ENCODE assay signal across 26 cellular contexts in genomic region chr4:122195718-122196117, GRCh38. TPM values are rescaled to one million over a fixed set of nuclear protein-coding genes. Genes with fewer than 3 reads are reported as not detected.
DNase-seq lines count a peak whose midpoint lies in the region; ATAC-seq and TF ChIP-seq lines count a peak whose summit lies in the region.
"Had no signal": no experiment of that assay in that cellular context is flagged by ENCODE, and none has a peak within 500 bp of the region (broad histone marks: within the 10 kb centered on the region; RNA-seq: fewer than 3 reads in every experiment).

No MANE protein-coding gene starts in this region.

- H3K4me3 Mint-ChIP-seq in activated naive CD4-positive, alpha-beta T cell treated with anti-CD3 and anti-CD28 coated beads for 36 hours = no peak overlapping the region
- no peak overlapping the region for H3K4me3 Mint-ChIP-seq in activated T-helper 17 cell treated with anti-CD3 and anti-CD28 coated beads, Interleukin-2, amount 50 U/mL, for 72 hours
- H3K4me3 Mint-ChIP-seq in effector memory CD8-positive, alpha-beta T cell = no peak overlapping the region
- H3K4me3 Mint-ChIP-seq in stimulated activated effector memory CD8-positive, alpha-beta T cell treated with anti-CD3 and anti-CD28 coated beads, Interleukin-12 subunit alpha, Interleukin-12 subunit beta, amount 100 ng/mL, for 72 hours = no peak overlapping the region
- H3K4me3 Mint-ChIP-seq: CD4-positive, alpha-beta memory T cell; IgD-negative memory B cell had no signal

- CTCF ChIA-PET in activated naive CD4-positive, alpha-beta T cell treated with anti-CD3 and anti-CD28 coated beads for 36 hours (lab: Charles Lee) = interaction anchor here (0.7 kb wide), 1 partner anchor 258 kb away, joined by 4 read pairs; no protein-coding TSS in a partner anchor

- no peak for TF ChIP-seq POLR2A in GM18505 (IDR thresholded peaks at IDR 0.05; ENCODE audit: borderline replicate concordance, extremely low read depth, insufficient read depth, insufficient read length)

- no peaks in the 10 kb centered on the region for H3K4me1 ChIP-seq in heart right ventricle
- H3K4me1 ChIP-seq: A549, SJSA1 had no signal

- H3K27ac Mint-ChIP-seq in activated naive CD4-positive, alpha-beta T cell treated with anti-CD3 and anti-CD28 coated beads for 36 hours = no peak overlapping the region
- H3K27ac Mint-ChIP-seq in activated T-helper 17 cell treated with anti-CD3 and anti-CD28 coated beads, Interleukin-2, amount 50 U/mL, for 72 hours = no peak overlapping the region
- no peak overlapping the region for H3K27ac Mint-ChIP-seq in effector memory CD8-positive, alpha-beta T cell
- H3K27ac Mint-ChIP-seq in stimulated activated effector memory CD8-positive, alpha-beta T cell treated with anti-CD3 and anti-CD28 coated beads, Interleukin-12 subunit alpha, Interleukin-12 subunit beta, amount 100 ng/mL, for 72 hours = no peak overlapping the region
- H3K27ac Mint-ChIP-seq: CD4-positive, alpha-beta memory T cell; IgD-negative memory B cell had no signal

- peak; percentile 87 for ATAC-seq in activated T-helper 17 cell treated with anti-CD3 and anti-CD28 coated beads, Interleukin-2, amount 50 U/mL, for 72 hours (replicated peaks)
- peak; percentile 33 for ATAC-seq in effector memory CD8-positive, alpha-beta T cell (replicated peaks)
- ATAC-seq in stimulated activated effector memory CD8-positive, alpha-beta T cell treated with anti-CD3 and anti-CD28 coated beads, Interleukin-12 subunit alpha, Interleukin-12 subunit beta, amount 100 ng/mL, for 72 hours = peak; percentile 91
- ATAC-seq in GM18505 (IDR thresholded peaks at IDR 0.05; ENCODE audit: unreplicated experiment) = no peak
- ATAC-seq in heart right ventricle = no peak
- ATAC-seq: A549, GM12878, HCT116, Right ventricle myocardium inferior had no signal

- H3K36me3 ChIP-seq in heart right ventricle = peaks cover 0 to 97% (median 34%) of the 10 kb centered on the region in 9 donors

- H3K36me3 Mint-ChIP-seq in activated naive CD4-positive, alpha-beta T cell treated with anti-CD3 and anti-CD28 coated beads for 36 hours (ENCODE audit: low read depth) = peaks cover 4% of the 10 kb centered on the region
- peaks cover 87% of the 10 kb centered on the region for H3K36me3 Mint-ChIP-seq in activated T-helper 17 cell treated with anti-CD3 and anti-CD28 coated beads, Interleukin-2, amount 50 U/mL, for 72 hours (ENCODE audit: low read depth)
- H3K36me3 Mint-ChIP-seq in effector memory CD8-positive, alpha-beta T cell (ENCODE audit: insufficient read depth) = peaks cover 31% of the 10 kb centered on the region
- H3K36me3 Mint-ChIP-seq in stimulated activated effector memory CD8-positive, alpha-beta T cell treated with anti-CD3 and anti-CD28 coated beads, Interleukin-12 subunit alpha, Interleukin-12 subunit beta, amount 100 ng/mL, for 72 hours = peaks cover 68% of the 10 kb centered on the region

- no peak for TF ChIP-seq CTCF in heart right ventricle (IDR thresholded peaks at IDR 0.05)

- H3K27me3 ChIP-seq in heart right ventricle = no peaks in the 10 kb centered on the region
- H3K27me3 ChIP-seq: SJSA1 had no signal

- H3K4me1 Mint-ChIP-seq in activated naive CD4-positive, alpha-beta T cell treated with anti-CD3 and anti-CD28 coated beads for 36 hours (ENCODE audit: low read depth) = peaks cover 14% of the 10 kb centered on the region
- H3K4me1 Mint-ChIP-seq in activated T-helper 17 cell treated with anti-CD3 and anti-CD28 coated beads, Interleukin-2, amount 50 U/mL, for 72 hours = no peaks in the 10 kb centered on the region
- no peaks in the 10 kb centered on the region for H3K4me1 Mint-ChIP-seq in effector memory CD8-positive, alpha-beta T cell (ENCODE audit: low read depth in 2 of 2)
- no peaks in the 10 kb centered on the region for H3K4me1 Mint-ChIP-seq in stimulated activated effector memory CD8-positive, alpha-beta T cell treated with anti-CD3 and anti-CD28 coated beads, Interleukin-12 subunit alpha, Interleukin-12 subunit beta, amount 100 ng/mL, for 72 hours
- H3K4me1 Mint-ChIP-seq: CD4-positive, alpha-beta memory T cell had no signal

- intact Hi-C loops in activated naive CD4-positive, alpha-beta T cell treated with anti-CD3 and anti-CD28 coated beads for 36 hours (cut with micrococcal nuclease) = loop anchor here (1.0 to 2.0 kb wide), 2 partner anchors 17 to 43 kb away; partner anchors contain the start of gene BLTP1
- intact Hi-C loops in heart right ventricle (cut with DNase I) = no loop called here

- no peaks in the 10 kb centered on the region for H3K27me3 Mint-ChIP-seq in activated naive CD4-positive, alpha-beta T cell treated with anti-CD3 and anti-CD28 coated beads for 36 hours (ENCODE audit: low read depth)
- H3K27me3 Mint-ChIP-seq in activated T-helper 17 cell treated with anti-CD3 and anti-CD28 coated beads, Interleukin-2, amount 50 U/mL, for 72 hours = no peaks in the 10 kb centered on the region
- no peaks in the 10 kb centered on the region for H3K27me3 Mint-ChIP-seq in effector memory CD8-positive, alpha-beta T cell
- H3K27me3 Mint-ChIP-seq: CD4-positive, alpha-beta memory T cell; IgD-negative memory B cell had no signal

- DNase-seq in activated naive CD4-positive, alpha-beta T cell treated with anti-CD3 and anti-CD28 coated beads for 36 hours = peak; percentile 8
- DNase-seq in activated naive CD4-positive, alpha-beta T cell (lab: John Stamatoyannopoulos, UW) = no peak
- no peak for DNase-seq in effector memory CD8-positive, alpha-beta T cell
- DNase-seq in stimulated activated effector memory CD8-positive, alpha-beta T cell treated with anti-CD3 and anti-CD28 coated beads, Interleukin-12 subunit alpha, Interleukin-12 subunit beta, amount 100 ng/mL, for 72 hours (ENCODE audit: low spot score in 2 of 2) = no peak
- DNase-seq in heart right ventricle (no peak), HuH-7 (ENCODE audit: low spot score) (no peak)
- DNase-seq: C1 segment of cervical spinal cord; CD4-positive, alpha-beta memory T cell; COR-L47; DMS53; GDM1; MM.1S; NCI-H1694 treated with DMSO at 0.1 percent for 48 hours; NCI-H2081; NCI-H2227 treated with DMSO at 0.1 percent for 48 hours; NCI-H526 treated with DMSO at 0.1 percent for 48 hours; PC-9 had no signal

- no peak overlapping the region for H3K27ac ChIP-seq in heart right ventricle
- H3K27ac ChIP-seq: A549, KMS-11, PC-9, SJSA1 had no signal

- 95 to 99% methylated on average over 1 of the region's 1 CpG for WGBS in heart right ventricle, 2 donors

- no peaks in the 10 kb centered on the region for H3K9me3 Mint-ChIP-seq in activated naive CD4-positive, alpha-beta T cell treated with anti-CD3 and anti-CD28 coated beads for 36 hours
- no peaks in the 10 kb centered on the region for H3K9me3 Mint-ChIP-seq in activated T-helper 17 cell treated with anti-CD3 and anti-CD28 coated beads, Interleukin-2, amount 50 U/mL, for 72 hours
- H3K9me3 Mint-ChIP-seq in effector memory CD8-positive, alpha-beta T cell = no peaks in the 10 kb centered on the region
- no peaks in the 10 kb centered on the region for H3K9me3 Mint-ChIP-seq in stimulated activated effector memory CD8-positive, alpha-beta T cell treated with anti-CD3 and anti-CD28 coated beads, Interleukin-12 subunit alpha, Interleukin-12 subunit beta, amount 100 ng/mL, for 72 hours
- H3K9me3 Mint-ChIP-seq: CD4-positive, alpha-beta memory T cell; IgD-negative memory B cell had no signal

- no peak overlapping the region for H3K4me3 ChIP-seq in heart right ventricle
- H3K4me3 ChIP-seq: A549, GM12878, PC-9, SJSA1 had no signal

- H3K9me3 ChIP-seq in heart right ventricle = no peaks in the 10 kb centered on the region
- H3K9me3 ChIP-seq: A549, SJSA1 had no signal

RNA-seq across cellular contexts. Expression of gene BLTP1, which starts 43.6 kb away (rescaled TPM):
- total RNA-seq in activated naive CD4-positive, alpha-beta T cell treated with anti-CD3 and anti-CD28 coated beads for 36 hours = 10 to 100 TPM; 20.5 to 23.6 TPM
- 10 to 100 TPM; 43.2 to 49.9 TPM for total RNA-seq in activated T-helper 17 cell treated with anti-CD3 and anti-CD28 coated beads, Interleukin-2, amount 50 U/mL, for 72 hours
- 10 to 100 TPM; 33.2 to 49.8 (median 41.2) TPM for total RNA-seq in heart right ventricle
- polyA plus RNA-seq in heart right ventricle = 10 to 100 TPM; 10.6 to 16.6 TPM

Comparison
In these comparisons a context has a peak if more than half of its experiments do, and no peak if none do; other contexts are left out.
1. ATAC-seq: peak in activated T-helper 17 cell treated with anti-CD3 and anti-CD28 coated beads, Interleukin-2, amount 50 U/mL, for 72 hours (single experiment), effector memory CD8-positive, alpha-beta T cell (single experiment) and stimulated activated effector memory CD8-positive, alpha-beta T cell treated with anti-CD3 and anti-CD28 coated beads, Interleukin-12 subunit alpha, Interleukin-12 subunit beta, amount 100 ng/mL, for 72 hours (single experiment); none in GM18505 (single experiment) and heart right ventricle (0 of 8).